ENCODE assay signal across 9 cellular contexts in the genomic region with DNA sequence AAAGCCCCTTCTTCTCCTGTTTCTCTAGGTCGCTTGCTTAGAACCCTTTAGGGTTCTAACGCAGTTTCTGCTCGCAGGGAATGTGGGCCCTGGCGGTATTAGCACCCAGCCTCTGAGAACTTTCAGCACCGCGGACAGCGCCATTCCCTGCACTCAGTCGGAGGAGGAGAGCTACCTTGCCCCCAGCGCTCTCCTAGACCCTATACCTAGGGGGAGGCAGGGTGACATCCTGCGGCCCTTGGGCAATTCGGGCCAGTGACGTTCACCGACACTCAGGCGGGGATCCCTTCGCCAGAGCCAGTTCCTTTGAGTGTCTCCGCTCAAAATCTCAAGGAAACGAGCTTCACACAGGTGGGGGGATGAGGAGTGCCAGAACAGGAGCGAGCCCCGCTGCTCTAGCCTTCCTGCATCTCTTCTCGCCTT. TPM values are rescaled to one million over a fixed set of nuclear protein-coding genes. Genes with fewer than 3 reads are reported as not detected.
DNase-seq lines count a peak whose midpoint lies in the region; ATAC-seq, FAIRE-seq and TF ChIP-seq lines count a peak whose summit lies in the region.
"Had no signal": no experiment of that assay in that cellular context is flagged by ENCODE, and none has a peak within 500 bp of the region (broad histone marks: within the 10 kb centered on the region; RNA-seq: fewer than 3 reads in every experiment).

No MANE protein-coding gene starts in this region.

- WGBS in spleen, 5 donors, result 2 to 9% (median 6%) methylated on average over 6 to 20 of the region's 20 CpGs

- peaks cover 76% of the 10 kb centered on the region for H3K27me3 Mint-ChIP-seq in activated T-cell treated with anti-CD3 and anti-CD28 coated beads, Interleukin-2, amount 50 U/mL, for 72 hours (ENCODE audit: low read depth)

- DNase-seq in DMS53 (lab: John Stamatoyannopoulos, UW), result peak; percentile 71
- DNase-seq in DMS53 treated with DMSO at 0.1 percent for 48 hours (lab: John Stamatoyannopoulos, UW; ENCODE audit: unreplicated experiment), result no peak
- peak; percentile 41 for DNase-seq in NCI-H2227 treated with DMSO at 0.1 percent for 48 hours (lab: John Stamatoyannopoulos, UW)
- DNase-seq in activated T-cell treated with anti-CD3 and anti-CD28 coated beads, Interleukin-2, amount 50 U/mL, for 72 hours, result peak; percentile 49 to 62
- peak; percentile 56 to 71 for DNase-seq in frontal cortex (ENCODE audit: low spot score in 2 of 2)
- peak; percentile 13 for DNase-seq in occipital lobe (lab: John Stamatoyannopoulos, UW)
- no peak for DNase-seq in spleen
- no peak for DNase-seq in NCI-H2081 treated with DMSO at 0.1 percent for 48 hours (lab: John Stamatoyannopoulos, UW)

- peaks cover 6 to 66% (median 41%) of the 10 kb centered on the region in 7 donors for H3K27me3 ChIP-seq in spleen (replicated peaks in 1 of 7)

- H3K4me1 ChIP-seq in spleen, result peaks cover 0 to 11% (median 2%) of the 10 kb centered on the region in 6 donors

- no peak overlapping the region for H3K4me3 ChIP-seq in spleen

- TF ChIP-seq POLR2A in spleen (IDR thresholded peaks at IDR 0.05), result no peak

- peaks cover 9 to 10% of the 10 kb centered on the region in 2 donors for H3K36me3 Mint-ChIP-seq in activated T-cell treated with anti-CD3 and anti-CD28 coated beads, Interleukin-2, amount 50 U/mL, for 72 hours (ENCODE audit: insufficient read depth in 2 of 2)

- no peak for TF ChIP-seq CTCF in spleen (IDR thresholded peaks at IDR 0.05 in 8 of 11, conservative IDR thresholded peaks at IDR 0.05 in 3 of 11)

- H3K4me1 Mint-ChIP-seq in activated T-cell treated with anti-CD3 and anti-CD28 coated beads, Interleukin-2, amount 50 U/mL, for 72 hours (ENCODE audit: low read depth), result no peaks in the 10 kb centered on the region

- H3K36me3 ChIP-seq in spleen, result no peaks in the 10 kb centered on the region

- H3K9me3 Mint-ChIP-seq in activated T-cell treated with anti-CD3 and anti-CD28 coated beads, Interleukin-2, amount 50 U/mL, for 72 hours, result peaks cover 3 to 11% of the 10 kb centered on the region in 2 donors

- H3K27ac ChIP-seq in spleen, result no peak overlapping the region
- H3K27ac ChIP-seq: 22Rv1 had no signal

- intact Hi-C loops in spleen (cut with DNase I; ENCODE audit: low total_unique reads), result no loop called here

- H3K27ac Mint-ChIP-seq in activated T-cell treated with anti-CD3 and anti-CD28 coated beads, Interleukin-2, amount 50 U/mL, for 72 hours, result no peak overlapping the region

- no peak overlapping the region for H3K4me3 Mint-ChIP-seq in activated T-cell treated with anti-CD3 and anti-CD28 coated beads, Interleukin-2, amount 50 U/mL, for 72 hours

- ATAC-seq in activated T-cell treated with anti-CD3 and anti-CD28 coated beads, Interleukin-2, amount 50 U/mL, for 72 hours (replicated peaks in 1 of 2), result peak; percentile 33 to 49

- peaks cover 0 to 11% (median 0%) of the 10 kb centered on the region in 8 donors for H3K9me3 ChIP-seq in spleen

- FAIRE-seq in frontal cortex (lab: Jason Lieb, UNC), result no peak

RNA-seq across cellular contexts. Expression of a gene that starts 1.3 kb away (rescaled TPM):
- not detected for total RNA-seq in activated T-cell treated with anti-CD3 and anti-CD28 coated beads, Interleukin-2, amount 50 U/mL, for 72 hours
- total RNA-seq in frontal cortex (6.9 TPM), occipital lobe (7.0 TPM), spleen (not detected)
- polyA plus RNA-seq in spleen, result under 1 TPM in 1 of 3 donors, not detected in 2; under 0.01 TPM

Comparison
In these comparisons a context has a peak if more than half of its experiments do, and no peak if none do; other contexts are left out.
1. DNase-seq: peak in DMS53 (single experiment), NCI-H2227 treated with DMSO at 0.1 percent for 48 hours (single experiment), activated T-cell treated with anti-CD3 and anti-CD28 coated beads, Interleukin-2, amount 50 U/mL, for 72 hours (2 of 2), frontal cortex (2 of 2) and occipital lobe (single experiment); none in DMS53 treated with DMSO at 0.1 percent for 48 hours (single experiment), spleen (single experiment) and NCI-H2081 treated with DMSO at 0.1 percent for 48 hours (single experiment).